In the genomic region with DNA sequence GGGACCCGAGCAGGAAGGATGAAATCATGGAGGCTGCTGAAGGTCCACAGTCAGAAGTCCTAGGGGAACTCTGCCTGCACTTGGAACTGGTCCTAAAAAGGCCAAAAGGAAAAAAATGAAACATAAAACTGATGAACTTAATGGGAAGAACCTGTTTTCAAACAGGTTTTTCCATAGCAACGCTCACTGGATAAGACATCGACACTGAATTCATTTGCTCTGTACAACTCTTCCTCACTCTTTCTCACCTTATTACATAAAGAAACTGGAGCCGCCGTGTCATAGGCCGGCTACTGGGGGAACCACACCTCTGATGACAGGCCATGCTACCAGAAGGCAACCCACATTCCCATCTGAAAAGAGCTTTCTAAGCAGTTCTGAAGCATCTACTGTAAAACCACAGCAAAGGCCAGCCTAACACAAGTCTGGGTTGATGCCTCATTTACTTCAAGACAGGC, we compare ENCODE assay signal across 12 cellular contexts.
DNase-seq lines count a peak whose midpoint lies in the region; ATAC-seq and TF ChIP-seq lines count a peak whose summit lies in the region.
"Had no signal": no experiment of that assay in that cellular context is flagged by ENCODE, and none has a peak within 500 bp of the region (broad histone marks: within the 10 kb centered on the region; RNA-seq: fewer than 3 reads in every experiment).

No MANE protein-coding gene starts in this region.

- no TSS peak for BruUV-seq in Calu3 (replicated peaks; lab: Mats Ljungman, UMichigan)

- CTCF ChIA-PET in Calu3 (lab: Charles Lee), result interaction anchor here (0.9 to 1.7 kb wide), 2 partner anchors 173 to 254 kb away, joined by 3 to 4 read pairs; no protein-coding TSS in a partner anchor

- H3K27ac Mint-ChIP-seq in Calu3 (ENCODE audit: unreplicated experiment) (peak overlapping the region; percentile 74), neural crest cell (ENCODE audit: unreplicated experiment) (peak overlapping the region; percentile 83)

- H3K9me3 Mint-ChIP-seq in Calu3 (ENCODE audit: low read depth, unreplicated experiment), result no peaks in the 10 kb centered on the region
- no peaks in the 10 kb centered on the region for H3K9me3 Mint-ChIP-seq in neural crest cell
- H3K9me3 Mint-ChIP-seq: activated T-helper 2 cell treated with anti-CD3 and anti-CD28 coated beads, Interferon-gamma antibody, Interleukin-2, Interleukin-4, amounts not matched to agents 10 μg/mL and 5 μg/mL and 100 μg/mL, durations not matched to agents 14 hours and 24 hours and 36 hours had no signal

- no peak overlapping the region for H3K4me3 ChIP-seq in epithelial cell of esophagus (ENCODE audit: low read length)
- H3K4me3 ChIP-seq: uterus had no signal

- ATAC-seq in HG02981 (IDR thresholded peaks at IDR 0.05; ENCODE audit: unreplicated experiment) (no peak), GM18861 (IDR thresholded peaks at IDR 0.05; ENCODE audit: unreplicated experiment) (no peak)

- peak; percentile 49 for DNase-seq in Calu3
- DNase-seq in NCI-H1048 (lab: John Stamatoyannopoulos, UW), result peak; percentile 8
- DNase-seq in epithelial cell of esophagus (ENCODE audit: low read depth), result peak; percentile 84
- DNase-seq in neural crest cell (ENCODE audit: low read depth, low spot score), result no peak
- DNase-seq in superior temporal gyrus (ENCODE audit: extremely low spot score), result no peak
- DNase-seq in middle frontal gyrus (ENCODE audit: extremely low spot score, low spot score), result no peak
- DNase-seq: mesendoderm; stimulated activated CD4-positive, alpha-beta T cell treated with anti-CD3 and anti-CD28 coated beads, Interleukin-4, amount 100 ng/mL, for 24 hours; uterus had no signal

- H3K4me1 Mint-ChIP-seq in Calu3 (ENCODE audit: low read depth, unreplicated experiment), result peaks cover 21% of the 10 kb centered on the region
- H3K4me1 Mint-ChIP-seq in neural crest cell, result peaks cover 6% of the 10 kb centered on the region

- H3K4me3 Mint-ChIP-seq in Calu3 (ENCODE audit: low read depth, unreplicated experiment) (peak overlapping the region; percentile 29), neural crest cell (no peak overlapping the region)

- intact Hi-C loops in Calu3 (cut with micrococcal nuclease; ENCODE audit: unreplicated experiment), result no loop called here

- H3K27me3 Mint-ChIP-seq in Calu3 (ENCODE audit: unreplicated experiment) (no peaks in the 10 kb centered on the region), neural crest cell (ENCODE audit: low read depth) (no peaks in the 10 kb centered on the region)

- H3K36me3 Mint-ChIP-seq in Calu3 (ENCODE audit: insufficient read depth, unreplicated experiment), result peaks cover 33% of the 10 kb centered on the region
- peaks cover 16% of the 10 kb centered on the region for H3K36me3 Mint-ChIP-seq in neural crest cell (ENCODE audit: low read depth)

- TF ChIP-seq CTCF in Calu3 (IDR thresholded peaks at IDR 0.05; ENCODE audit: unreplicated experiment), result no peak
- TF ChIP-seq CTCF in epithelial cell of esophagus (IDR thresholded peaks at IDR 0.05; ENCODE audit: insufficient read depth, low read depth, low read length, missing control alignments), result no peak
- no peak for TF ChIP-seq CTCF in neural crest cell (conservative IDR thresholded peaks at IDR 0.05)

Comparison
In these comparisons a context has a peak if more than half of its experiments do, and no peak if none do; other contexts are left out.
1. DNase-seq: peak in Calu3 (single experiment), NCI-H1048 (single experiment) and epithelial cell of esophagus (single experiment); none in neural crest cell (single experiment), superior temporal gyrus (single experiment) and middle frontal gyrus (single experiment).